Comparison of ENCODE assay signal across 9 cellular contexts in the genomic region with DNA sequence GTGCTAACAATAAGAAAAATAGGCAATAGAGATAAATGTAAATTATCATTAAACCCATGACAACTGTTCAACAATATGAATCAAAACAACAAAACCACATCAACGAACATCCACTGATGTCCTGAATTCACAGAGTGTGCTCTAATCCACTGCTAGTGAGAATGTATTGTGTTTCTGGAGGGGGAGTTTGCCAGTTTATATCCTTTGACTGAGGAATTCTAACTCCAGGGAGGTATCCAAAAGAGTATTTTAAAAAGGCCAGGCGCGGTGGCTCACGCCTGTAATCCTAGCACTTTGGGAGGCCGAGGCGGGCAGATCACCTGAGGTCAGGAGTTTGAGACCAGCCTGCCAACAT. TPM values are rescaled to one million over a fixed set of nuclear protein-coding genes. Genes with fewer than 3 reads are reported as not detected.
A peak's percentile ranks its signal among the peaks of the same experiment; 100 is the strongest.
DNase-seq lines count a peak whose midpoint lies in the region; ATAC-seq and TF ChIP-seq lines count a peak whose summit lies in the region.
"Had no signal": no experiment of that assay in that cellular context is flagged by ENCODE, and none has a peak within 500 bp of the region (broad histone marks: within the 10 kb centered on the region; RNA-seq: fewer than 3 reads in every experiment).

No MANE protein-coding gene starts in this region.

- peaks cover 28% of the 10 kb centered on the region for H3K36me3 ChIP-seq in SJSA1
- H3K36me3 ChIP-seq in fibroblast of lung (ENCODE audit: control insufficient read depth, insufficient read depth, low read length) = no peaks in the 10 kb centered on the region
- H3K36me3 ChIP-seq in skeletal muscle tissue (ENCODE audit: control insufficient read depth in 3 of 3, insufficient read depth in 3 of 3, low read length in 3 of 3) = no peaks in the 10 kb centered on the region

- H3K4me2 ChIP-seq in H9 (ENCODE audit: insufficient read depth, insufficient read length, low read length) = peak overlapping the region; percentile 44
- no peak overlapping the region for H3K4me2 ChIP-seq in fibroblast of lung (ENCODE audit: extremely low read depth, insufficient read depth, low read length)

- DNase-seq in H9 = no peak
- DNase-seq in SJSA1 (ENCODE audit: low read depth in 1 of 2, low spot score in 2 of 2) = no peak
- no peak for DNase-seq in fibroblast of lung (ENCODE audit: low read depth in 2 of 2)
- no peak for DNase-seq in stimulated activated CD4-positive, alpha-beta T cell treated with anti-CD3 and anti-CD28 coated beads, Interleukin-15, amount 100 ng/mL, for 24 hours
- DNase-seq in NCI-H2029 treated with DMSO at 0.1 percent for 48 hours (lab: John Stamatoyannopoulos, UW) = no peak
- DNase-seq: NCI-H226 had no signal

- no peak overlapping the region for H3K23ac ChIP-seq in H9 (ENCODE audit: insufficient read length, low read depth, low read length)

- peaks cover 42 to 46% of the 10 kb centered on the region in 2 experiments for H3K4me1 Mint-ChIP-seq in H9

- no peak overlapping the region for H3K4ac ChIP-seq in H9 (ENCODE audit: low read depth, low read length)

- peak overlapping the region; percentile 80 to 85; a peak in 4 of 5 replicates for H3K4me3 Mint-ChIP-seq in H9

- H3K56ac ChIP-seq in H9 (ENCODE audit: insufficient read length, low read depth, low read length) = no peak overlapping the region

- no peak overlapping the region for H2BK20ac ChIP-seq in H9 (ENCODE audit: low read depth, low read length, poor library complexity, severe bottlenecking)

- H3T11ph ChIP-seq in H9 (ENCODE audit: low read length) = no peak overlapping the region

- H3K4me3 ChIP-seq in SJSA1 (no peak overlapping the region), fibroblast of lung (replicated peaks in 1 of 4; ENCODE audit: control extremely low read depth in 1 of 4, insufficient read depth in 1 of 4, low read depth in 3 of 4, low read length in 4 of 4) (no peak overlapping the region), skeletal muscle tissue (ENCODE audit: low read length in 3 of 3) (no peak overlapping the region)
- H3K4me3 ChIP-seq: body of pancreas had no signal

- no peak overlapping the region for H4K5ac ChIP-seq in H9 (ENCODE audit: insufficient read length, low read depth, low read length)

- H2AFZ ChIP-seq in H9 (ENCODE audit: low read length) (no peak overlapping the region), fibroblast of lung (ENCODE audit: low read length) (no peak overlapping the region)

- H3K14ac ChIP-seq in H9 (ENCODE audit: insufficient read depth, low read length) = peak overlapping the region; percentile 44; the same call in 1 of the 2 replicates

- H2BK15ac ChIP-seq in H9 (ENCODE audit: low read depth, low read length) = no peak overlapping the region

- H2BK120ac ChIP-seq in H9 (ENCODE audit: low read depth, low read length, poor library complexity, severe bottlenecking) = no peak overlapping the region

- no peak overlapping the region for H4K91ac ChIP-seq in H9 (ENCODE audit: insufficient read length, low read depth, low read length)

- no peaks in the 10 kb centered on the region for H3K27me3 Mint-ChIP-seq in H9 (ENCODE audit: low read depth)

- peaks cover 20% of the 10 kb centered on the region for H3K79me2 ChIP-seq in H9 (ENCODE audit: insufficient read depth, low read length)
- H3K79me2 ChIP-seq in fibroblast of lung (ENCODE audit: control insufficient read depth, insufficient read depth, low read length) = peaks cover 32% of the 10 kb centered on the region

- peaks cover 6% of the 10 kb centered on the region; the same call in 1 of the 2 replicates for H3K4me1 ChIP-seq in H9 (ENCODE audit: insufficient read depth, low read length)
- peaks cover 36% of the 10 kb centered on the region for H3K4me1 ChIP-seq in SJSA1 (replicated peaks)
- H3K4me1 ChIP-seq in fibroblast of lung (ENCODE audit: control insufficient read depth, extremely low read depth, insufficient read depth, low read length) = peaks cover 11% of the 10 kb centered on the region
- H3K4me1 ChIP-seq in skeletal muscle tissue (ENCODE audit: control insufficient read depth in 3 of 3, insufficient read depth in 3 of 3, low read length in 3 of 3) = peaks cover 10 to 14% (median 13%) of the 10 kb centered on the region in 3 donors

- H2BK12ac ChIP-seq in H9 (ENCODE audit: insufficient read length, low read depth, low read length) = no peak overlapping the region

- peaks cover 23 to 24% (median 24%) of the 10 kb centered on the region in 3 experiments for H3K36me3 Mint-ChIP-seq in H9 (ENCODE audit: insufficient read depth in 1 of 3, low read depth in 3 of 3)

- H4K20me1 ChIP-seq in H9 (ENCODE audit: control insufficient read depth, insufficient read depth, insufficient read length) (no peaks in the 10 kb centered on the region), fibroblast of lung (ENCODE audit: control insufficient read depth, extremely low read depth, insufficient read depth, low read length) (no peaks in the 10 kb centered on the region)

- H2BK5ac ChIP-seq in H9 (ENCODE audit: insufficient read length, low read length) = no peak overlapping the region

- peak overlapping the region; percentile 30 for H3K18ac ChIP-seq in H9 (ENCODE audit: insufficient read length, low read depth, low read length)

- peaks cover 12% of the 10 kb centered on the region for H3K23me2 ChIP-seq in H9 (ENCODE audit: insufficient read length, low read depth, low read length, poor library complexity, severe bottlenecking)

- H3K9me3 ChIP-seq in H9 (ENCODE audit: control insufficient read depth, low read depth, low read length) (no peaks in the 10 kb centered on the region), SJSA1 (replicated peaks) (no peaks in the 10 kb centered on the region), fibroblast of lung (ENCODE audit: control insufficient read depth, insufficient read depth, low read depth, low read length) (no peaks in the 10 kb centered on the region), skeletal muscle tissue (ENCODE audit: control insufficient read depth in 3 of 3, low read length in 3 of 3) (no peaks in the 10 kb centered on the region)
- H3K9me3 ChIP-seq: body of pancreas had no signal

- ATAC-seq in GM19328 (IDR thresholded peaks at IDR 0.05; ENCODE audit: unreplicated experiment) = no peak
- ATAC-seq: body of pancreas had no signal

- no peak overlapping the region for H4K8ac ChIP-seq in H9 (replicated peaks; ENCODE audit: insufficient read length, low read depth, low read length)

- no peak overlapping the region for H2AK5ac ChIP-seq in H9 (ENCODE audit: insufficient read length, low read length)

- TF ChIP-seq CTCF in H9 (conservative IDR thresholded peaks at IDR 0.05) = no peak
- TF ChIP-seq CTCF in fibroblast of lung (conservative IDR thresholded peaks at IDR 0.05 in 1 of 2, IDR thresholded peaks at IDR 0.05 in 1 of 2; ENCODE audit: low read depth in 1 of 2, low read length in 2 of 2) = no peak

- no peak overlapping the region for H3K9ac ChIP-seq in H9 (ENCODE audit: extremely low read depth, insufficient read length, low read length)
- no peak overlapping the region for H3K9ac ChIP-seq in fibroblast of lung (ENCODE audit: insufficient read depth, low read length)
- no peak overlapping the region for H3K9ac ChIP-seq in skeletal muscle tissue (ENCODE audit: low read depth in 1 of 3, low read length in 3 of 3)

- H3K9me3 Mint-ChIP-seq in H9 = peaks cover 0 to 8% of the 10 kb centered on the region in 2 experiments; a peak in 1 of 5 replicates

- WGBS in H9 (ENCODE audit: extremely low coverage, insufficient read length, low lambda C conversion rate) = no CpG with 5 or more reads among the region's 6 CpGs

- no peak overlapping the region for H3K27ac ChIP-seq in H9 (ENCODE audit: insufficient read length, low read depth, low read length)
- peak overlapping the region; percentile 92; the same call in 1 of the 2 replicates for H3K27ac ChIP-seq in SJSA1
- peak overlapping the region; percentile 95 for H3K27ac ChIP-seq in fibroblast of lung (ENCODE audit: insufficient read depth, low read length)
- peak overlapping the region; percentile 95 for H3K27ac ChIP-seq in skeletal muscle tissue (ENCODE audit: low read depth, low read length)

- H3K27me3 ChIP-seq in H9 (ENCODE audit: insufficient read depth, low read length) = no peaks in the 10 kb centered on the region
- H3K27me3 ChIP-seq in SJSA1 (replicated peaks) = no peaks in the 10 kb centered on the region
- no peaks in the 10 kb centered on the region for H3K27me3 ChIP-seq in fibroblast of lung (ENCODE audit: control insufficient read depth, insufficient read depth, low read length)
- H3K27me3 ChIP-seq in skeletal muscle tissue (ENCODE audit: control insufficient read depth in 3 of 3, insufficient read depth in 3 of 3, low read length in 3 of 3) = no peaks in the 10 kb centered on the region
- H3K27me3 ChIP-seq: body of pancreas had no signal

- no peaks in the 10 kb centered on the region for H3K79me1 ChIP-seq in H9 (ENCODE audit: insufficient read depth, low read depth, low read length, poor library complexity, severe bottlenecking)

- peak overlapping the region in 1 of 3 experiments; percentile 97; a peak in 1 of 7 replicates for H3K27ac Mint-ChIP-seq in H9

RNA-seq across cellular contexts. Expression of gene WEE1, which starts 1.7 kb away (rescaled TPM):
- total RNA-seq in H9 (2021) = 136 and 142 TPM in 2 replicates
- total RNA-seq in SJSA1 (2014; rRNA removed; shearing (Covaris generic)) = 36.1 and 44.3 TPM in 2 replicates
- total RNA-seq in fibroblast of lung = 24.4 and 55.2 TPM in 2 replicates
- polyA plus RNA-seq in fibroblast of lung = 47.2 and 77.5 TPM in 2 replicates
- polyA plus RNA-seq in fibroblast of lung (2012) = 21.4 and 34.6 TPM in 2 replicates
- 4.4 and 8.8 TPM in 2 replicates for polyA minus RNA-seq in fibroblast of lung (ENCODE audit: low replicate concordance)
- 20.4 TPM for total RNA-seq in skeletal muscle tissue
